Comparison of ENCODE assay signal across 8 cellular contexts in genomic region chr22:30178180-30179126, GRCh38.
DNase-seq lines count a peak whose midpoint lies in the region; ATAC-seq and FAIRE-seq lines count a peak whose summit lies in the region.

No MANE protein-coding gene starts in this region.

- H3K4me3 ChIP-seq in Karpas-422 (ENCODE audit: low read length), result no peak overlapping the region

- no peaks in the 10 kb centered on the region for H3K36me3 Mint-ChIP-seq in naive thymus-derived CD8-positive, alpha-beta T cell

- H3K27me3 Mint-ChIP-seq in naive thymus-derived CD8-positive, alpha-beta T cell, result no peaks in the 10 kb centered on the region
- no peaks in the 10 kb centered on the region for H3K27me3 Mint-ChIP-seq in stimulated activated naive CD8-positive, alpha-beta T cell treated with anti-CD3 and anti-CD28 coated beads, Interleukin-15, amount 100 ng/mL, for 72 hours

- no peak overlapping the region for H3K9ac ChIP-seq in Karpas-422 (ENCODE audit: low read length)

- 0 out of 2 replicates have a peak, but pooled peaks cover 3% of the 10 kb centered on the region for H4K20me1 ChIP-seq in Karpas-422 (ENCODE audit: insufficient read depth, low read depth, low read length)

- DNase-seq in activated T-cell treated with anti-CD3 and anti-CD28 coated beads for 24 hours (ENCODE audit: low read depth) (peak; percentile 59), activated T-cell treated with anti-CD3 and anti-CD28 coated beads for 4 hours (no peak), GM19239 (ENCODE audit: insufficient read length, low spot score) (no peak), pons (ENCODE audit: low spot score) (no peak), Karpas-422 (no peak)
- DNase-seq in activated T-cell treated with anti-CD3 and anti-CD28 coated beads, Interleukin-2, amount 50 U/mL, for 48 hours, result peak; percentile 53 to 68
- peak in 7 of 10 donors; percentile 7 to 35 (median 26) for DNase-seq in naive thymus-derived CD8-positive, alpha-beta T cell
- peak in 1 of 2 donors; percentile 81 for DNase-seq in stimulated activated naive CD8-positive, alpha-beta T cell treated with anti-CD3 and anti-CD28 coated beads, Interleukin-15, amount 100 ng/mL, for 72 hours

- no peak for FAIRE-seq in GM19239 (lab: Jason Lieb, UNC)

- H3K4me1 Mint-ChIP-seq in naive thymus-derived CD8-positive, alpha-beta T cell, result peaks cover 7 to 25% (median 17%) of the 10 kb centered on the region in 4 donors
- H3K4me1 Mint-ChIP-seq in stimulated activated naive CD8-positive, alpha-beta T cell treated with anti-CD3 and anti-CD28 coated beads, Interleukin-15, amount 100 ng/mL, for 72 hours, result peaks cover 82% of the 10 kb centered on the region

- no peaks in the 10 kb centered on the region for H3K79me2 ChIP-seq in Karpas-422 (ENCODE audit: low read length)

- H3K4me3 Mint-ChIP-seq in naive thymus-derived CD8-positive, alpha-beta T cell, result peak overlapping the region in 6 of 10 donors; percentile 6 to 74 (median 23)
- H3K4me3 Mint-ChIP-seq in stimulated activated naive CD8-positive, alpha-beta T cell treated with anti-CD3 and anti-CD28 coated beads, Interleukin-15, amount 100 ng/mL, for 72 hours, result peak overlapping the region; percentile 32 to 50

- H2AFZ ChIP-seq in Karpas-422 (ENCODE audit: low read length), result no peak overlapping the region

- no peak overlapping the region for H3K4me2 ChIP-seq in Karpas-422 (ENCODE audit: low read depth, low read length, poor library complexity, severe bottlenecking)

- H3K27ac Mint-ChIP-seq in naive thymus-derived CD8-positive, alpha-beta T cell, result peak overlapping the region in 8 of 10 donors; percentile 15 to 72 (median 31)
- H3K27ac Mint-ChIP-seq in stimulated activated naive CD8-positive, alpha-beta T cell treated with anti-CD3 and anti-CD28 coated beads, Interleukin-15, amount 100 ng/mL, for 72 hours, result peak overlapping the region; percentile 89 to 97

- no peaks in the 10 kb centered on the region for H3K9me3 ChIP-seq in Karpas-422 (ENCODE audit: low read length)

- POLR2A ChIA-PET in naive thymus-derived CD8-positive, alpha-beta T cell (lab: Charles Lee), result no interaction called here

- ATAC-seq in naive thymus-derived CD8-positive, alpha-beta T cell, result peak; percentile 76 to 91
- ATAC-seq in stimulated activated naive CD8-positive, alpha-beta T cell treated with anti-CD3 and anti-CD28 coated beads, Interleukin-15, amount 100 ng/mL, for 72 hours, result peak; percentile 91

- no peaks in the 10 kb centered on the region for H3K36me3 ChIP-seq in Karpas-422 (ENCODE audit: insufficient read depth, low read length)

- no peaks in the 10 kb centered on the region for H3K4me1 ChIP-seq in Karpas-422 (ENCODE audit: low read length)

- no peaks in the 10 kb centered on the region for H3K9me2 ChIP-seq in Karpas-422 (replicated peaks; ENCODE audit: insufficient read depth, low read length)

- no peaks in the 10 kb centered on the region for H3K27me3 ChIP-seq in Karpas-422 (ENCODE audit: low read length)

- H3K27ac ChIP-seq in Karpas-422 (ENCODE audit: low read length), result no peak overlapping the region

- H3K9me3 Mint-ChIP-seq in naive thymus-derived CD8-positive, alpha-beta T cell, result no peaks in the 10 kb centered on the region
- H3K9me3 Mint-ChIP-seq in stimulated activated naive CD8-positive, alpha-beta T cell treated with anti-CD3 and anti-CD28 coated beads, Interleukin-15, amount 100 ng/mL, for 72 hours, result peaks cover 0 to 1% of the 10 kb centered on the region in 2 donors

Comparison
In these comparisons a context has a peak if more than half of its experiments do, and no peak if none do; other contexts are left out.
1. DNase-seq: peak in activated T-cell treated with anti-CD3 and anti-CD28 coated beads for 24 hours (single experiment), activated T-cell treated with anti-CD3 and anti-CD28 coated beads, Interleukin-2, amount 50 U/mL, for 48 hours (2 of 2) and naive thymus-derived CD8-positive, alpha-beta T cell (7 of 10); none in activated T-cell treated with anti-CD3 and anti-CD28 coated beads for 4 hours (single experiment), GM19239 (single experiment), pons (single experiment) and Karpas-422 (single experiment).